ENCODE assay signal across 8 cellular contexts in genomic region chr3:124217542-124217941, GRCh38.
DNase-seq lines count a peak whose midpoint lies in the region; ATAC-seq, FAIRE-seq and TF ChIP-seq lines count a peak whose summit lies in the region.

No MANE protein-coding gene starts in this region.

- WGBS in body of pancreas, 2 donors = 6 to 7% methylated on average over 3 of the region's 3 CpGs
- WGBS in HepG2 (ENCODE audit: low lambda C conversion rate) = 0% methylated on average over 3 of the region's 3 CpGs

- H3K36me3 ChIP-seq in body of pancreas (replicated peaks in 1 of 2; ENCODE audit: insufficient read depth in 1 of 2, low read depth in 2 of 2) = no peaks in the 10 kb centered on the region
- H3K36me3 ChIP-seq in HepG2 (replicated peaks in 1 of 2; ENCODE audit: control insufficient read depth in 1 of 2, insufficient read depth in 2 of 2, low read length in 2 of 2) = no peaks in the 10 kb centered on the region

- H3K4me3 ChIP-seq in body of pancreas = no peak overlapping the region
- no peak overlapping the region for H3K4me3 ChIP-seq in HepG2 (replicated peaks in 1 of 3; ENCODE audit: insufficient read depth in 1 of 3, low read depth in 2 of 3, low read length in 3 of 3)

- H3K27me3 ChIP-seq in body of pancreas (no peaks in the 10 kb centered on the region), HepG2 (ENCODE audit: control insufficient read depth in 1 of 2, insufficient read depth in 2 of 2, low read length in 2 of 2) (no peaks in the 10 kb centered on the region)

- no peak for TF ChIP-seq EP300 in HepG2 (IDR thresholded peaks at IDR 0.05; ENCODE audit: low read depth in 2 of 2, low read length in 2 of 2)
- TF ChIP-seq EP300 in HepG2 (CRISPR knock-in tag; IDR thresholded peaks at IDR 0.05; ENCODE audit: borderline replicate concordance) = no peak

- no TSS peak for BruUV-seq in HepG2 (replicated peaks; lab: Mats Ljungman, UMichigan)

- H3K4me1 ChIP-seq in body of pancreas (no peaks in the 10 kb centered on the region), HepG2 (ENCODE audit: insufficient read depth, low read length) (0 out of 2 replicates have a peak, but pooled peaks cover 4% of the 10 kb centered on the region)

- H3K79me2 ChIP-seq in HepG2 (ENCODE audit: insufficient read depth, low read length) = no peaks in the 10 kb centered on the region

- no peak overlapping the region for H3K4me2 ChIP-seq in HepG2 (ENCODE audit: low read depth, low read length)

- POLR2A ChIA-PET in HepG2 (lab: Yijun Ruan, JAX) = no interaction called here

- no peak overlapping the region for H3K9ac ChIP-seq in HepG2 (ENCODE audit: insufficient read depth, low read depth, low read length)

- in situ Hi-C loops in KBM-7 (cut with MboI; ENCODE audit: low pct_unique_long_range_greater_than_20kb, low sequenced_read_pairs) (no loop called here), HepG2 (cut with HindIII; ENCODE audit: extremely low pct_ligation_motif_present, low pct_unique_long_range_greater_than_20kb) (no loop called here)

- TF ChIP-seq RAD21 in HepG2 (CRISPR knock-in tag; IDR thresholded peaks at IDR 0.05) = no peak

- peak; percentile 79 for FAIRE-seq in HepG2 (lab: Jason Lieb, UNC)

- H4K20me1 ChIP-seq in HepG2 (ENCODE audit: insufficient read depth, low read length) = no peaks in the 10 kb centered on the region

- H3K27ac ChIP-seq in body of pancreas (no peak overlapping the region), HepG2 (ENCODE audit: extremely low read length, insufficient read depth, low read length) (no peak overlapping the region)

- TF ChIP-seq POLR2A in body of pancreas (IDR thresholded peaks at IDR 0.05) (no peak), HepG2 (IDR thresholded peaks at IDR 0.05; ENCODE audit: insufficient read depth in 1 of 2, low read depth in 2 of 2, low read length in 2 of 2) (no peak)

- TF ChIP-seq CTCF in body of pancreas (IDR thresholded peaks at IDR 0.05) (no peak), HepG2 (CRISPR knock-in tag; IDR thresholded peaks at IDR 0.05) (no peak)

- H2AFZ ChIP-seq in HepG2 (ENCODE audit: low read length) = no peak overlapping the region

- no peak for ATAC-seq in body of pancreas
- peak; percentile 92 for ATAC-seq in HepG2
- no peak for ATAC-seq in HG03108 (IDR thresholded peaks at IDR 0.05; ENCODE audit: unreplicated experiment)

- CTCF ChIA-PET in HepG2 (lab: Yijun Ruan, JAX; ENCODE audit: low intra/inter-chr PET ratio, low total read pairs) = no interaction called here

- intact Hi-C loops in body of pancreas (cut with DNase I) = no loop called here
- intact Hi-C loops in HepG2 (cut with micrococcal nuclease; ENCODE audit: unreplicated experiment) = no loop called here

- peak; percentile 55 for DNase-seq in EL
- DNase-seq in KBM-7 = peak; percentile 64
- peak; percentile 40 to 65 (median 54) for DNase-seq in body of pancreas
- peak; percentile 76 for DNase-seq in HepG2 (ENCODE audit: low spot score)
- no peak for DNase-seq in NCI-H2081 (lab: John Stamatoyannopoulos, UW)
- no peak for DNase-seq in NCI-H2171 (lab: John Stamatoyannopoulos, UW)
- no peak for DNase-seq in effector CD4-positive, alpha-beta T cell

- H3K9me3 ChIP-seq in body of pancreas = no peaks in the 10 kb centered on the region
- no peaks in the 10 kb centered on the region for H3K9me3 ChIP-seq in HepG2 (ENCODE audit: low read length)

TF ChIP-seq in HepG2, 621 proteins besides CTCF, POLR2A, EP300 and RAD21 (continues in another document):
- peak; percentile 53; the same call in 1 of the 2 replicates for TF ChIP-seq HMG20A (CRISPR knock-in tag; IDR thresholded peaks at IDR 0.05; ENCODE audit: borderline replicate concordance)
- no peak for TF ChIP-seq MAZ (IDR thresholded peaks at IDR 0.05; ENCODE audit: borderline replicate concordance, low read depth, low read length)
- 0 out of 2 replicates have a peak, but pooled peaks have one; percentile 23 for TF ChIP-seq MAZ (CRISPR knock-in tag; IDR thresholded peaks at IDR 0.05; ENCODE audit: low read depth)
- TF ChIP-seq RNF219 (CRISPR knock-in tag; IDR thresholded peaks at IDR 0.05) = 0 out of 2 replicates have a peak, but pooled peaks have one; percentile 30
- peak; percentile 66; the same call in 1 of the 2 replicates for TF ChIP-seq ZNF749 (CRISPR knock-in tag; IDR thresholded peaks at IDR 0.05; ENCODE audit: borderline replicate concordance)
- no peak for TF ChIP-seq TCF7 (IDR thresholded peaks at IDR 0.05; ENCODE audit: low read depth)
- TF ChIP-seq ZGPAT (CRISPR knock-in tag; IDR thresholded peaks at IDR 0.05) = 0 out of 2 replicates have a peak, but pooled peaks have one; percentile 39
- TF ChIP-seq ZBTB34 (CRISPR knock-in tag; IDR thresholded peaks at IDR 0.05) = no peak
- no peak for TF ChIP-seq ZNF337 (CRISPR knock-in tag; IDR thresholded peaks at IDR 0.05; ENCODE audit: borderline replicate concordance, low read depth)
- TF ChIP-seq RBM39 (IDR thresholded peaks at IDR 0.05; ENCODE audit: low read depth, low read length, poor library complexity, severe bottlenecking) = no peak
- TF ChIP-seq MEIS1 (CRISPR knock-in tag; IDR thresholded peaks at IDR 0.05; ENCODE audit: borderline replicate concordance) = peak; percentile 60; the same call in 1 of the 2 replicates
- TF ChIP-seq ZSCAN21 (CRISPR knock-in tag; IDR thresholded peaks at IDR 0.05; ENCODE audit: borderline replicate concordance) = peak; percentile 86
- TF ChIP-seq XBP1 (CRISPR knock-in tag; IDR thresholded peaks at IDR 0.05) = peak; percentile 89
- TF ChIP-seq THAP8 (CRISPR knock-in tag; IDR thresholded peaks at IDR 0.05; ENCODE audit: borderline replicate concordance) = no peak
- no peak for TF ChIP-seq ZNF326 (CRISPR knock-in tag; IDR thresholded peaks at IDR 0.05; ENCODE audit: borderline replicate concordance)
- TF ChIP-seq ZNF510 (CRISPR knock-in tag; IDR thresholded peaks at IDR 0.05; ENCODE audit: low read depth) = no peak
- no peak for TF ChIP-seq ZMAT5 (CRISPR knock-in tag; IDR thresholded peaks at IDR 0.05; ENCODE audit: borderline replicate concordance, low read depth)
- peak; percentile 34; the same call in 1 of the 2 replicates for TF ChIP-seq CEBPG (CRISPR knock-in tag; IDR thresholded peaks at IDR 0.05)
- TF ChIP-seq PAWR (CRISPR knock-in tag; IDR thresholded peaks at IDR 0.05; ENCODE audit: borderline replicate concordance) = no peak
- TF ChIP-seq SATB2 (CRISPR knock-in tag; IDR thresholded peaks at IDR 0.05) = peak; percentile 68; the same call in 1 of the 2 replicates
- peak; percentile 72; the same call in 1 of the 2 replicates for TF ChIP-seq ZNF547 (CRISPR knock-in tag; IDR thresholded peaks at IDR 0.05)

Comparison
In these comparisons a context has a peak if more than half of its experiments do, and no peak if none do; other contexts are left out.
1. DNase-seq: peak in EL (single experiment), KBM-7 (single experiment), body of pancreas (4 of 4) and HepG2 (single experiment); none in NCI-H2081 (0 of 2), NCI-H2171 (single experiment) and effector CD4-positive, alpha-beta T cell (single experiment).